In the genomic region with DNA sequence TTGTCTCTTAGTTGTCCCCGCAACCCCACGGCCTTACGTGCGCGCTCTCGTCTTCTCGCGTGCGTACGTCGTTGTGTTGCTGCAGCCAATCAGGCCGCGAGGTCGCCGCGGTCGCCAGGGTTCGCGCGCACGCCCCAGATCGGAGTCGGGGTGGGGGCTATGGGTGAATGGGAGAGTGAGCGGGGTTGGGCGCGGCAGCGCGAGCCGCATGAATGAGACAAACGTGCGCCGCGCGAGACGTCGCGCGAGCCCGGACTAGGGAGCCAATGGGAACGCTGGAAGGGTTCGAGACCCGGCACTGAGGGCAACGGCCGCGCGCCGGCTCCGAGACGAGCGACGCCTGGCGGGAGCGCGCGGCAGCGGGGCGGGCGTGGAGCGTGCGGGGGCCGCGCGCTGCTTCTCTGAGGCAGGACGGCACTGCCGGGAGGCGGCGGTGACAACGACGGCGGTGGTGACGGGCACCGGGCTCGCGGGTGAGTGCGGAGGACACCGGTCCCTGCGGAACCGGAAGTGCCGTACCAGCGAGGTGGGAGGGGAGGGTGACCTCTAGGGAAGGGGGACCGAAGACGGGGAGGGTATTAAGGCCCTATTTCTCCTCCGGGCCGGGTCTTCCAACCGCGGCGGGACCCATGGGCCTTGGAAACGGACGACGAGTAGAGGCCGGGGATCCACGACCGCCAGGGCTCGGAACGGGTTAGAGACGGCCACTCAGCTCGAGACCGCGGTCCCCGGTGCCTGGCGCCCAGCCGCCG, we compare ENCODE assay signal across 8 cellular contexts. TPM values are rescaled to one million over a fixed set of nuclear protein-coding genes. Genes with fewer than 3 reads are reported as not detected.
DNase-seq lines count a peak whose midpoint lies in the region; TF ChIP-seq lines count a peak whose summit lies in the region.

A gene with protein sequence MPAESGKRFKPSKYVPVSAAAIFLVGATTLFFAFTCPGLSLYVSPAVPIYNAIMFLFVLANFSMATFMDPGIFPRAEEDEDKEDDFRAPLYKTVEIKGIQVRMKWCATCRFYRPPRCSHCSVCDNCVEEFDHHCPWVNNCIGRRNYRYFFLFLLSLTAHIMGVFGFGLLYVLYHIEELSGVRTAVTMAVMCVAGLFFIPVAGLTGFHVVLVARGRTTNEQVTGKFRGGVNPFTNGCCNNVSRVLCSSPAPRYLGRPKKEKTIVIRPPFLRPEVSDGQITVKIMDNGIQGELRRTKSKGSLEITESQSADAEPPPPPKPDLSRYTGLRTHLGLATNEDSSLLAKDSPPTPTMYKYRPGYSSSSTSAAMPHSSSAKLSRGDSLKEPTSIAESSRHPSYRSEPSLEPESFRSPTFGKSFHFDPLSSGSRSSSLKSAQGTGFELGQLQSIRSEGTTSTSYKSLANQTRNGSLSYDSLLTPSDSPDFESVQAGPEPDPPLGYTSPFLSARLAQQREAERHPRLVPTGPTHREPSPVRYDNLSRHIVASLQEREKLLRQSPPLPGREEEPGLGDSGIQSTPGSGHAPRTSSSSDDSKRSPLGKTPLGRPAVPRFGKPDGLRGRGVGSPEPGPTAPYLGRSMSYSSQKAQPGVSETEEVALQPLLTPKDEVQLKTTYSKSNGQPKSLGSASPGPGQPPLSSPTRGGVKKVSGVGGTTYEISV (plus strand): TSS at position 400 of the 752 bp plus-strand sequence. CDS start 4,977 bp downstream, outside the sequence.

- H3K27ac Mint-ChIP-seq in nephron = peak within 1 kb of the TSS; percentile 99 to 100 (median 100)
- peak within 1 kb of the TSS; percentile 100 for H3K27ac Mint-ChIP-seq in stimulated activated naive CD8-positive, alpha-beta T cell treated with anti-CD3 and anti-CD28 coated beads, Interleukin-15, Interleukin-2, amounts not matched to agents 100 ng/mL and 50 ng/mL, for 24 hours

- H3K4me1 Mint-ChIP-seq in nephron = peaks cover 37% of the 10 kb centered on the region
- H3K4me1 Mint-ChIP-seq in stimulated activated naive CD8-positive, alpha-beta T cell treated with anti-CD3 and anti-CD28 coated beads, Interleukin-15, Interleukin-2, amounts not matched to agents 100 ng/mL and 50 ng/mL, for 24 hours (ENCODE audit: low read depth) = peaks cover 56% of the 10 kb centered on the region

- peak; percentile 41 for TF ChIP-seq CTCF in Loucy (conservative IDR thresholded peaks at IDR 0.05; ENCODE audit: low read length)
- TF ChIP-seq CTCF in fibroblast of pulmonary artery (IDR thresholded peaks at IDR 0.05; ENCODE audit: low read length, missing control alignments) = no peak
- TF ChIP-seq CTCF in nephron (IDR thresholded peaks at IDR 0.05; ENCODE audit: unreplicated experiment in 3 of 3) = peak; percentile 29 to 52 (median 38)

- no peaks in the 10 kb centered on the region for H3F3A ChIP-seq in Loucy (ENCODE audit: low read depth)

- H3K9me2 ChIP-seq in Loucy (replicated peaks; ENCODE audit: low read depth, low read length) = no peaks in the 10 kb centered on the region

- no peaks in the 10 kb centered on the region for H3K9me3 Mint-ChIP-seq in nephron
- H3K9me3 Mint-ChIP-seq in stimulated activated naive CD8-positive, alpha-beta T cell treated with anti-CD3 and anti-CD28 coated beads, Interleukin-15, Interleukin-2, amounts not matched to agents 100 ng/mL and 50 ng/mL, for 24 hours = no peaks in the 10 kb centered on the region

- peaks cover 12% of the 10 kb centered on the region for H3K36me3 Mint-ChIP-seq in nephron (ENCODE audit: low read depth)
- H3K36me3 Mint-ChIP-seq in stimulated activated naive CD8-positive, alpha-beta T cell treated with anti-CD3 and anti-CD28 coated beads, Interleukin-15, Interleukin-2, amounts not matched to agents 100 ng/mL and 50 ng/mL, for 24 hours (ENCODE audit: low read depth) = peaks cover 16% of the 10 kb centered on the region

- peak within 1 kb of the TSS; percentile 99 for H3K4me2 ChIP-seq in Loucy (ENCODE audit: low read depth, low read length, poor library complexity, severe bottlenecking)

- H3K79me2 ChIP-seq in Loucy (ENCODE audit: insufficient read depth, low read length) = peaks cover 49% of the 10 kb centered on the region

- TF ChIP-seq POLR2A in Raji (IDR thresholded peaks at IDR 0.05; ENCODE audit: insufficient read depth, low read depth, low read length) = peak; percentile 92

- H3K4me3 ChIP-seq in Loucy (ENCODE audit: low read length, poor library complexity, severe bottlenecking) (peak within 1 kb of the TSS; percentile 98), fibroblast of pulmonary artery (replicated peaks; ENCODE audit: low read depth, low read length) (peak within 1 kb of the TSS; percentile 64)

- H3K27me3 ChIP-seq in Loucy (ENCODE audit: insufficient read depth, low read length, poor library complexity, severe bottlenecking) = no peaks in the 10 kb centered on the region

- peaks cover 47% of the 10 kb centered on the region for H4K20me1 ChIP-seq in Loucy (ENCODE audit: insufficient read depth, low read length, poor library complexity, severe bottlenecking)

- no peaks in the 10 kb centered on the region for H3K9me3 ChIP-seq in Loucy (ENCODE audit: insufficient read depth, low read depth, low read length)

- peaks cover 46% of the 10 kb centered on the region for H3K4me1 ChIP-seq in Loucy (ENCODE audit: insufficient read depth, low read length, poor library complexity, severe bottlenecking)

- peak within 1 kb of the TSS; percentile 95 for H3K9ac ChIP-seq in Loucy (ENCODE audit: low read depth, low read length, poor library complexity, severe bottlenecking)

- H3K4me3 Mint-ChIP-seq in nephron = peak within 1 kb of the TSS; percentile 88 to 100 (median 91)
- peak within 1 kb of the TSS; percentile 98 for H3K4me3 Mint-ChIP-seq in stimulated activated naive CD8-positive, alpha-beta T cell treated with anti-CD3 and anti-CD28 coated beads, Interleukin-15, Interleukin-2, amounts not matched to agents 100 ng/mL and 50 ng/mL, for 24 hours

- H3K36me3 ChIP-seq in Loucy (ENCODE audit: insufficient read depth, low read length) = peaks cover 12% of the 10 kb centered on the region; the same call in 1 of the 2 replicates

- H3K27me3 Mint-ChIP-seq in nephron (ENCODE audit: low read depth) = no peaks in the 10 kb centered on the region
- no peaks in the 10 kb centered on the region for H3K27me3 Mint-ChIP-seq in stimulated activated naive CD8-positive, alpha-beta T cell treated with anti-CD3 and anti-CD28 coated beads, Interleukin-15, Interleukin-2, amounts not matched to agents 100 ng/mL and 50 ng/mL, for 24 hours

- H2AFZ ChIP-seq in Loucy (ENCODE audit: low read length) = peak within 1 kb of the TSS; percentile 97

- peak; percentile 100 for DNase-seq in ELF-1 (ENCODE audit: low read depth, low spot score)
- DNase-seq in H4 (ENCODE audit: low spot score) = peak; percentile 99
- DNase-seq in activated T-helper 9 cell treated with anti-CD3 and anti-CD28 coated beads, Interleukin-2, amount 50 U/mL, for 16 hours (ENCODE audit: low read depth) = peak; percentile 100
- peak; percentile 100 for DNase-seq in fibroblast of pulmonary artery (ENCODE audit: low read depth)

RNA-seq across cellular contexts. Expression of the gene that starts here (rescaled TPM):
- total RNA-seq in H4 (2014; rRNA removed; shearing (Covaris generic)) = 23.5 and 32.4 TPM in 2 replicates

Comparison
In these comparisons a context has a peak if more than half of its experiments do, and no peak if none do; other contexts are left out.
1. Peak in every context shown above with its lines: DNase-seq and H3K4me3 ChIP-seq.